In genomic region chr11:5584458-5584857, GRCh38 we compare ENCODE assay signal across 16 cellular contexts. TPM values are rescaled to one million over a fixed set of nuclear protein-coding genes. Genes with fewer than 3 reads are reported as not detected.
"Had no signal": no experiment of that assay in that cellular context is flagged by ENCODE, and none has a peak within 500 bp of the region (broad histone marks: within the 10 kb centered on the region; RNA-seq: fewer than 3 reads in every experiment).

No MANE protein-coding gene starts in this region.

RNA-seq across cellular contexts. Expression of gene OR52B6, which starts 3.8 kb away (rescaled TPM):
- total RNA-seq: stomach, subcutaneous adipose tissue, suprapubic skin, temporal lobe, testis, thoracic aorta, thyroid gland, tibial nerve, transverse colon, upper lobe of left lung, upper lobe of right lung, ureter, urinary bladder, uterus, vagina had no signal
- polyA plus RNA-seq: stomach, thymus, urinary bladder had no signal

RNA-seq across cellular contexts. Expression of gene OR52H1, which starts 36.1 kb away (rescaled TPM):
- total RNA-seq: subcutaneous adipose tissue, temporal lobe, vagina had no signal
- polyA plus RNA-seq: stomach, thymus, urinary bladder had no signal
